ENCODE assay signal across 25 cellular contexts in genomic region chr6:167394820-167395219, GRCh38.
A peak's percentile ranks its signal among the peaks of the same experiment; 100 is the strongest.
DNase-seq lines count a peak whose midpoint lies in the region; ATAC-seq, FAIRE-seq and TF ChIP-seq lines count a peak whose summit lies in the region.
"Had no signal": no experiment of that assay in that cellular context is flagged by ENCODE, and none has a peak within 500 bp of the region (broad histone marks: within the 10 kb centered on the region; RNA-seq: fewer than 3 reads in every experiment).

No MANE protein-coding gene starts in this region.

- H3K4me2 ChIP-seq in H1 (ENCODE audit: insufficient read depth in 1 of 2, low read depth in 2 of 2, low read length in 2 of 2) (no peak overlapping the region), neuronal stem cell (ENCODE audit: insufficient read depth, low read length, poor library complexity, severe bottlenecking) (no peak overlapping the region)
- H3K4me2 ChIP-seq: BLaER1 had no signal

- H3K36me3 Mint-ChIP-seq in activated CD4-positive, alpha-beta T cell treated with anti-CD3 and anti-CD28 coated beads, Interleukin-2, amount 10 ng/mL, durations not matched to agents 24 days and 14 days (ENCODE audit: low read depth), result no peaks in the 10 kb centered on the region
- H3K36me3 Mint-ChIP-seq in CD8-positive, alpha-beta memory T cell, result no peaks in the 10 kb centered on the region
- H3K36me3 Mint-ChIP-seq: CD4-positive, CD25-positive, alpha-beta regulatory T cell; CD8-positive, alpha-beta T cell had no signal

- no peaks in the 10 kb centered on the region for H3K79me1 ChIP-seq in H1 (ENCODE audit: low read depth, low read length)
- no peaks in the 10 kb centered on the region for H3K79me1 ChIP-seq in neuronal stem cell (ENCODE audit: low read depth, low read length)

- no peak overlapping the region for H4K5ac ChIP-seq in H1 (ENCODE audit: insufficient read length, low read depth, low read length)

- H3K4me1 Mint-ChIP-seq in activated CD4-positive, alpha-beta T cell treated with anti-CD3 and anti-CD28 coated beads, Interleukin-2, amount 10 ng/mL, durations not matched to agents 24 days and 14 days, result no peaks in the 10 kb centered on the region
- no peaks in the 10 kb centered on the region for H3K4me1 Mint-ChIP-seq in CD8-positive, alpha-beta memory T cell
- H3K4me1 Mint-ChIP-seq: B cell; CD4-positive, CD25-positive, alpha-beta regulatory T cell had no signal

- intact Hi-C loops in activated CD4-positive, alpha-beta T cell treated with anti-CD3 and anti-CD28 coated beads, Interleukin-2, amount 10 ng/mL, durations not matched to agents 24 days and 14 days (cut with micrococcal nuclease), result no loop called here
- intact Hi-C loops in upper lobe of right lung (cut with DNase I), result loop anchor here (10.0 kb wide), 1 partner anchor 660 kb away; no protein-coding TSS in a partner anchor

- no peak overlapping the region for H3K27ac Mint-ChIP-seq in activated CD4-positive, alpha-beta T cell treated with anti-CD3 and anti-CD28 coated beads, Interleukin-2, amount 10 ng/mL, durations not matched to agents 24 days and 14 days
- H3K27ac Mint-ChIP-seq in CD8-positive, alpha-beta memory T cell, result no peak overlapping the region
- H3K27ac Mint-ChIP-seq: B cell; CD4-positive, CD25-positive, alpha-beta regulatory T cell; CD8-positive, alpha-beta T cell had no signal

- TF ChIP-seq POLR2A in H1 (IDR thresholded peaks at IDR 0.05; ENCODE audit: control extremely low read depth in 1 of 2, low read depth in 2 of 2, low read length in 2 of 2), result no peak

- TF ChIP-seq CTCF in H1 (IDR thresholded peaks at IDR 0.05; ENCODE audit: control extremely low read depth in 1 of 3, insufficient read depth in 1 of 3, low read depth in 1 of 3, low read length in 3 of 3) (no peak), upper lobe of right lung (IDR thresholded peaks at IDR 0.05) (no peak)

- H3K14ac ChIP-seq in H1 (ENCODE audit: insufficient read length), result no peak overlapping the region
- H3K14ac ChIP-seq in neuronal stem cell (ENCODE audit: low read length), result no peak overlapping the region

- H2AK5ac ChIP-seq in H1 (ENCODE audit: low read depth, low read length) (0 out of 2 replicates have a peak overlapping the region, but pooled peaks have one; percentile 24), neuronal stem cell (ENCODE audit: low read depth, low read length) (no peak overlapping the region)

- no peak overlapping the region for H2BK15ac ChIP-seq in H1 (ENCODE audit: low read length)
- no peak overlapping the region for H2BK15ac ChIP-seq in neuronal stem cell (ENCODE audit: low read length)

- H2BK12ac ChIP-seq in H1 (ENCODE audit: low read depth, low read length) (no peak overlapping the region), neuronal stem cell (ENCODE audit: low read length) (no peak overlapping the region)

- H2BK120ac ChIP-seq in H1 (replicated peaks; ENCODE audit: low read depth, low read length) (no peak overlapping the region), neuronal stem cell (ENCODE audit: low read depth, low read length) (no peak overlapping the region)

- no peaks in the 10 kb centered on the region for H3K9me3 Mint-ChIP-seq in activated CD4-positive, alpha-beta T cell treated with anti-CD3 and anti-CD28 coated beads, Interleukin-2, amount 10 ng/mL, durations not matched to agents 24 days and 14 days
- H3K9me3 Mint-ChIP-seq in CD8-positive, alpha-beta memory T cell, result peaks cover 0 to 2% (median 0%) of the 10 kb centered on the region in 5 donors
- H3K9me3 Mint-ChIP-seq: CD4-positive, CD25-positive, alpha-beta regulatory T cell; CD8-positive, alpha-beta T cell had no signal

- H3K9me3 ChIP-seq in H1 (ENCODE audit: insufficient read depth in 2 of 2, low read depth in 1 of 2, low read length in 1 of 2) (no peaks in the 10 kb centered on the region), neuronal stem cell (replicated peaks in 1 of 2; ENCODE audit: control insufficient read depth in 2 of 2, insufficient read depth in 1 of 2, low read depth in 1 of 2, low read length in 2 of 2) (no peaks in the 10 kb centered on the region), upper lobe of right lung (no peaks in the 10 kb centered on the region)
- no peaks in the 10 kb centered on the region for H3K9me3 ChIP-seq in CD8-positive, alpha-beta memory T cell (ENCODE audit: low read length)
- H3K9me3 ChIP-seq: BLaER1 had no signal

- H2BK20ac ChIP-seq in H1 (ENCODE audit: low read length), result no peak overlapping the region

- ATAC-seq in upper lobe of right lung, result no peak
- ATAC-seq: CD8-positive, alpha-beta T cell; GM12878 had no signal

- TF ChIP-seq EP300 in H1 (IDR thresholded peaks at IDR 0.05; ENCODE audit: borderline replicate concordance in 1 of 2, low read depth in 2 of 2, low read length in 2 of 2), result no peak

- no peak overlapping the region for H3K56ac ChIP-seq in H1 (replicated peaks; ENCODE audit: insufficient read length, low read depth, low read length)

- DNase-seq in activated CD4-positive, alpha-beta T cell treated with anti-CD3 and anti-CD28 coated beads, Interleukin-2, amount 10 ng/mL, durations not matched to agents 24 days and 14 days, result peak; percentile 41
- no peak for DNase-seq in activated CD4-positive, alpha-beta T cell treated with anti-CD3 and anti-CD28 coated beads, Interleukin-2, amount 50 U/mL, for 48 hours
- DNase-seq in H1 (ENCODE audit: low read depth in 1 of 2, low spot score in 2 of 2), result no peak
- no peak for DNase-seq in neuronal stem cell (ENCODE audit: low spot score)
- DNase-seq in upper lobe of right lung, result peak; percentile 29
- no peak for DNase-seq in superior temporal gyrus (ENCODE audit: extremely low spot score)
- no peak for DNase-seq in HPDE6-E6E7 (ENCODE audit: extremely low spot score)
- DNase-seq in CD8-positive, alpha-beta memory T cell, result no peak
- DNase-seq: CD4-positive, CD25-positive, alpha-beta regulatory T cell; CD8-positive, alpha-beta T cell; DMS 273 treated with DMSO at 0.1 percent for 48 hours; DMS79; EL; GDM1; GOT3; H7; HCEC 1CT had no signal

- H3K23ac ChIP-seq in H1 (ENCODE audit: insufficient read length), result no peak overlapping the region
- H3K23ac ChIP-seq in neuronal stem cell (ENCODE audit: low read depth, low read length, poor library complexity), result no peak overlapping the region

- no peak overlapping the region for H3K9ac ChIP-seq in H1 (replicated peaks in 1 of 4; ENCODE audit: extremely low read depth in 1 of 4, low read depth in 3 of 4, low read length in 3 of 4)
- H3K9ac ChIP-seq in neuronal stem cell (ENCODE audit: low read depth, low read length, poor library complexity), result no peak overlapping the region
- H3K9ac ChIP-seq: BLaER1 had no signal

- H3K18ac ChIP-seq in H1 (ENCODE audit: extremely low read depth, low read length) (no peak overlapping the region), neuronal stem cell (ENCODE audit: low read length) (peak overlapping the region; percentile 67)

- H4K20me1 ChIP-seq in H1 (replicated peaks in 1 of 2; ENCODE audit: control insufficient read depth in 1 of 2, insufficient read depth in 2 of 2, low read length in 2 of 2), result no peaks in the 10 kb centered on the region
- H4K20me1 ChIP-seq: BLaER1 had no signal

- peak overlapping the region; percentile 14; the same call in 1 of the 2 replicates for H2AFZ ChIP-seq in H1 (ENCODE audit: low read length)
- H2AFZ ChIP-seq in neuronal stem cell (ENCODE audit: low read length), result no peak overlapping the region

- no peaks in the 10 kb centered on the region for H3K79me2 ChIP-seq in H1 (ENCODE audit: control insufficient read depth in 1 of 2, insufficient read depth in 2 of 2, low read length in 2 of 2)

- H3K4ac ChIP-seq in H1 (replicated peaks; ENCODE audit: insufficient read length, low read depth, low read length) (no peak overlapping the region), neuronal stem cell (ENCODE audit: low read length) (no peak overlapping the region)

- H4K91ac ChIP-seq in H1 (replicated peaks; ENCODE audit: insufficient read length, low read length) (no peak overlapping the region), neuronal stem cell (ENCODE audit: low read depth, low read length, poor library complexity) (no peak overlapping the region)

- no peak overlapping the region for H4K8ac ChIP-seq in H1 (ENCODE audit: extremely low read depth, insufficient read depth, low read length)
- H4K8ac ChIP-seq in neuronal stem cell (ENCODE audit: low read depth, low read length), result no peak overlapping the region

- H2BK5ac ChIP-seq in H1 (ENCODE audit: low read depth, low read length) (no peak overlapping the region), neuronal stem cell (ENCODE audit: low read length) (no peak overlapping the region)

- H3K27me3 ChIP-seq in H1 (replicated peaks in 1 of 4; ENCODE audit: control insufficient read depth in 3 of 4, extremely low read depth in 1 of 4, insufficient read depth in 3 of 4, low read length in 3 of 4) (no peaks in the 10 kb centered on the region), neuronal stem cell (ENCODE audit: control insufficient read depth in 3 of 3, insufficient read depth in 3 of 3, low read depth in 1 of 3, low read length in 3 of 3) (peaks cover 0 to 6% (median 0%) of the 10 kb centered on the region in 3 experiments), upper lobe of right lung (no peaks in the 10 kb centered on the region)
- no peaks in the 10 kb centered on the region for H3K27me3 ChIP-seq in CD8-positive, alpha-beta memory T cell (ENCODE audit: insufficient read depth, low read length, poor library complexity, severe bottlenecking)
- H3K27me3 ChIP-seq: BLaER1 had no signal

- H3K4me3 ChIP-seq in H1 (ENCODE audit: extremely low read depth in 1 of 4, insufficient read depth in 2 of 4, low read depth in 3 of 4, low read length in 4 of 4) (no peak overlapping the region), neuronal stem cell (ENCODE audit: low read length in 2 of 2) (no peak overlapping the region), upper lobe of right lung (no peak overlapping the region)
- H3K4me3 ChIP-seq in CD8-positive, alpha-beta memory T cell (ENCODE audit: low read length), result no peak overlapping the region
- H3K4me3 ChIP-seq: BLaER1, GM12878 had no signal

- H3K36me3 ChIP-seq in H1 (ENCODE audit: control insufficient read depth in 2 of 4, insufficient read depth in 4 of 4, low read length in 3 of 4), result no peaks in the 10 kb centered on the region
- no peaks in the 10 kb centered on the region for H3K36me3 ChIP-seq in neuronal stem cell (replicated peaks in 1 of 2; ENCODE audit: control insufficient read depth in 2 of 2, insufficient read depth in 2 of 2, low read length in 2 of 2)
- no peaks in the 10 kb centered on the region for H3K36me3 ChIP-seq in upper lobe of right lung
- H3K36me3 ChIP-seq in CD8-positive, alpha-beta memory T cell (ENCODE audit: insufficient read depth, low read length), result no peaks in the 10 kb centered on the region
- H3K36me3 ChIP-seq: BLaER1 had no signal

- no peaks in the 10 kb centered on the region for H3K27me3 Mint-ChIP-seq in activated CD4-positive, alpha-beta T cell treated with anti-CD3 and anti-CD28 coated beads, Interleukin-2, amount 10 ng/mL, durations not matched to agents 24 days and 14 days
- peaks cover 0 to 7% of the 10 kb centered on the region in 2 donors for H3K27me3 Mint-ChIP-seq in CD8-positive, alpha-beta memory T cell
- H3K27me3 Mint-ChIP-seq: B cell; CD4-positive, CD25-positive, alpha-beta regulatory T cell had no signal

- CTCF ChIA-PET in H1 (lab: Charles Lee; ENCODE audit: partially characterized antibody), result interaction anchor here (0.6 kb wide), 1 partner anchor 409 kb away, joined by 3 read pairs; no protein-coding TSS in a partner anchor
- CTCF ChIA-PET in CD8-positive, alpha-beta memory T cell (lab: Charles Lee), result no interaction called here

- H3K4me3 Mint-ChIP-seq in activated CD4-positive, alpha-beta T cell treated with anti-CD3 and anti-CD28 coated beads, Interleukin-2, amount 10 ng/mL, durations not matched to agents 24 days and 14 days, result no peak overlapping the region
- no peak overlapping the region for H3K4me3 Mint-ChIP-seq in CD8-positive, alpha-beta memory T cell
- H3K4me3 Mint-ChIP-seq: B cell; CD4-positive, CD25-positive, alpha-beta regulatory T cell; CD8-positive, alpha-beta T cell had no signal

- no peak for TF ChIP-seq RAD21 in H1 (IDR thresholded peaks at IDR 0.05 in 1 of 2, conservative IDR thresholded peaks at IDR 0.05 in 1 of 2; ENCODE audit: low read depth in 2 of 2, low read length in 2 of 2)

- H3K4me1 ChIP-seq in H1 (replicated peaks in 1 of 4; ENCODE audit: control insufficient read depth in 3 of 4, insufficient read depth in 4 of 4, low read length in 3 of 4) (no peaks in the 10 kb centered on the region; a peak in 1 of 7 replicates), neuronal stem cell (ENCODE audit: control insufficient read depth in 2 of 2, insufficient read depth in 1 of 2, low read depth in 1 of 2, low read length in 2 of 2) (no peaks in the 10 kb centered on the region), upper lobe of right lung (no peaks in the 10 kb centered on the region)
- H3K4me1 ChIP-seq in CD8-positive, alpha-beta memory T cell (ENCODE audit: insufficient read depth, low read length), result no peaks in the 10 kb centered on the region
- H3K4me1 ChIP-seq: BLaER1 had no signal

- POLR2A ChIA-PET in H1 (lab: Charles Lee; ENCODE audit: partially characterized antibody), result no interaction called here
- POLR2A ChIA-PET in CD8-positive, alpha-beta memory T cell (lab: Charles Lee), result no interaction called here

- 85 to 100% methylated on average over 4 to 19 of the region's 19 CpGs for WGBS in H1 (ENCODE audit: extremely low coverage in 1 of 2, insufficient coverage in 1 of 2, insufficient read length in 1 of 2, insufficient replicate concordance in 2 of 2, low coverage in 1 of 2, low lambda C conversion rate in 2 of 2, missing lambda C conversion rate in 1 of 2), 2 experiments
- WGBS in neuronal stem cell (ENCODE audit: extremely low coverage in 2 of 2, insufficient read length in 2 of 2, insufficient replicate concordance in 1 of 2), 2 donors, result 100% methylated on average over 4 of the region's 19 CpGs; no CpG with 5 or more reads in 1 of the 2 donors

- H3K27ac ChIP-seq in H1 (ENCODE audit: low read depth, low read length) (no peak overlapping the region), neuronal stem cell (replicated peaks; ENCODE audit: low read length) (no peak overlapping the region), upper lobe of right lung (no peak overlapping the region)
- H3K27ac ChIP-seq in CD8-positive, alpha-beta memory T cell (ENCODE audit: low read depth, low read length), result no peak overlapping the region
- H3K27ac ChIP-seq: 22Rv1, BLaER1, C4-2B had no signal

- no peaks in the 10 kb centered on the region for H3K23me2 ChIP-seq in H1 (ENCODE audit: low read depth, low read length)

- FAIRE-seq in H1 (lab: Jason Lieb, UNC), result no peak
- FAIRE-seq: A204.1, D721Med, GM12878, GM19239 had no signal

Comparison
In these comparisons a context has a peak if more than half of its experiments do, and no peak if none do; other contexts are left out.
1. DNase-seq: peak in activated CD4-positive, alpha-beta T cell treated with anti-CD3 and anti-CD28 coated beads, Interleukin-2, amount 10 ng/mL, durations not matched to agents 24 days and 14 days (single experiment) and upper lobe of right lung (single experiment); none in activated CD4-positive, alpha-beta T cell treated with anti-CD3 and anti-CD28 coated beads, Interleukin-2, amount 50 U/mL, for 48 hours (0 of 2), H1 (0 of 2), neuronal stem cell (single experiment), superior temporal gyrus (single experiment), HPDE6-E6E7 (single experiment) and CD8-positive, alpha-beta memory T cell (0 of 5).